In the genomic region with DNA sequence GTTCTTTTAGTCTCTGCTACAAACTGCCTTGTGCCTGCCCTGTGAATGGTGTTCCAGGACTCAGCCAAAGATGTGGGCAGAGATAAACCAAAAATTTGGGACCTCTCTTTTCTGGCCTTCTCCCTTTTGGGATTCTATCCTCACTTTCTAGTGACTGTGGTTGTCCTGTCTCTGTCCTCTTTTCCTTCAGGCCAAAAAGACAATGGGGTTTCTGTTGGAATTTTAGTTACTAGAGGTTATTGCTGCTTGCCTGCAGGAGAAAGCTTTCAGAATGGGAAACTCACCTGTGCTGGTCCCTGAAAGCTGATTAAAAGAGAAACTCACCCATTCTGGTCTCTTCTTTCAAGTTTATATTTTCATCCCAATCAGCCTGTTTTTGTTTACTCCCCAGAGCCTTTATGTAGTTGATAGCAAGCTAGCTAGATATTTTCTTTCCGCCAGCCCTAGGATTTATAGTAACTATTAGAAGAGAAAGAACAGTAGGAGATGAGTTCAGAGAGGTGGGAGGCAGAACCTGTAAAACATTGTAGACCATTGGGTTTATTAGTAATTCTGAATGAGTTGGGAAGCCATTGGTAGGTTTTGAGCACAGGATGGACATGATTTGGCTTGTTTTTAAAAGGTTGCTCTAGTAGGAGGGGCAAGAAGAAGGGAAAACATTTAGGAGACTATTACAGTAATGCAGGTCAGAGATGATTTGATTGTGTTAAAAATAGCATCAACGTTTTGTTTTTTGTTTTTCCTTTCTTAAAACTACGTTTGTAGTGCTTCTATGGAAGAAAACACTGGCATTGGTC, we compare ENCODE assay signal across 2 cellular contexts.
TF ChIP-seq lines count a peak whose summit lies in the region.

No MANE protein-coding gene starts in this region.

TF ChIP-seq in GM12891, 5 proteins besides CTCF, POLR2A, EP300 and RAD21:
- TF ChIP-seq POLR2AphosphoS5 (IDR thresholded peaks at IDR 0.05; ENCODE audit: low read depth, low read length) = no peak
- no peak for TF ChIP-seq POU2F2 (IDR thresholded peaks at IDR 0.05; ENCODE audit: low read depth, low read length)
- no peak for TF ChIP-seq TAF1 (IDR thresholded peaks at IDR 0.05; ENCODE audit: low read depth, low read length)
- TF ChIP-seq PAX5 (IDR thresholded peaks at IDR 0.05; ENCODE audit: insufficient read depth, low read length, severe bottlenecking) = no peak
- TF ChIP-seq SPI1 (IDR thresholded peaks at IDR 0.05; ENCODE audit: low read depth, low read length) = no peak

TF ChIP-seq in endothelial cell of umbilical vein, 7 proteins besides CTCF, POLR2A, EP300 and RAD21:
- no peak for TF ChIP-seq EZH2 (IDR thresholded peaks at IDR 0.05; ENCODE audit: borderline replicate concordance, low read depth, low read length, severe bottlenecking)
- TF ChIP-seq FOS (IDR thresholded peaks at IDR 0.05; ENCODE audit: borderline replicate concordance, insufficient read depth, low read length) = no peak
- TF ChIP-seq GATA2 (IDR thresholded peaks at IDR 0.05; ENCODE audit: insufficient read depth, insufficient read length, low read depth, low read length) = no peak
- no peak for TF ChIP-seq MYC (IDR thresholded peaks at IDR 0.05; ENCODE audit: low read depth, low read length)
- TF ChIP-seq, protein P1, sequence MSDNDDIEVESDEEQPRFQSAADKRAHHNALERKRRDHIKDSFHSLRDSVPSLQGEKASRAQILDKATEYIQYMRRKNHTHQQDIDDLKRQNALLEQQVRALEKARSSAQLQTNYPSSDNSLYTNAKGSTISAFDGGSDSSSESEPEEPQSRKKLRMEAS (IDR thresholded peaks at IDR 0.05; ENCODE audit: insufficient read depth, insufficient read length) = no peak
- no peak for TF ChIP-seq POLR2AphosphoS5 (IDR thresholded peaks at IDR 0.05; ENCODE audit: insufficient read depth, low read depth, low read length)
- TF ChIP-seq JUN (IDR thresholded peaks at IDR 0.05; ENCODE audit: borderline replicate concordance, insufficient read depth, insufficient read length, low read depth) = no peak
